8 cellular contexts compared by ENCODE assay signal in genomic region chrX:55716937-55717336, GRCh38. TPM values are rescaled to one million over a fixed set of nuclear protein-coding genes. Genes with fewer than 3 reads are reported as not detected.
DNase-seq lines count a peak whose midpoint lies in the region; ATAC-seq and TF ChIP-seq lines count a peak whose summit lies in the region.

No MANE protein-coding gene starts in this region.

- WGBS in mammary epithelial cell (ENCODE audit: low coverage, missing lambda C conversion rate), result 35% methylated on average over 3 of the region's 3 CpGs

- peak overlapping the region; percentile 82 to 95 (median 90) for H3K27ac Mint-ChIP-seq in naive thymus-derived CD4-positive, alpha-beta T cell

- H3K36me3 ChIP-seq in ACC112 (ENCODE audit: insufficient read depth, low read length) (0 out of 2 replicates have a peak, but pooled peaks cover 3% of the 10 kb centered on the region), mammary epithelial cell (ENCODE audit: insufficient read depth, low read length) (no peaks in the 10 kb centered on the region)
- peaks cover 0 to 8% (median 0%) of the 10 kb centered on the region in 3 experiments for H3K36me3 ChIP-seq in naive thymus-derived CD4-positive, alpha-beta T cell (ENCODE audit: control insufficient read depth in 2 of 3, insufficient read depth in 3 of 3, low read length in 3 of 3)

- no peaks in the 10 kb centered on the region for H3K9me3 ChIP-seq in mammary epithelial cell (replicated peaks; ENCODE audit: insufficient read depth, low read length)
- no peaks in the 10 kb centered on the region for H3K9me3 ChIP-seq in naive thymus-derived CD4-positive, alpha-beta T cell (ENCODE audit: control insufficient read depth in 2 of 3, low read length in 3 of 3)

- CTCF ChIA-PET in mammary epithelial cell (lab: Charles Lee; ENCODE audit: low non-redundant PET), result no interaction called here
- CTCF ChIA-PET in naive thymus-derived CD4-positive, alpha-beta T cell (lab: Charles Lee), result interaction anchor here (0.6 to 1.4 kb wide), 4 partner anchors 19 to 228 kb away, joined by 3 to 6 read pairs (median 4); partner anchors contain the start of gene USP51

- intact Hi-C loops in mammary epithelial cell (cut with micrococcal nuclease), result loop anchor here (10.0 kb wide), 1 partner anchor 528 kb away; no protein-coding TSS in a partner anchor
- intact Hi-C loops in naive thymus-derived CD4-positive, alpha-beta T cell (cut with micrococcal nuclease), result loop anchor here (1.0 to 10.0 kb wide), 18 partner anchors 22 to 1675 kb away; partner anchors contain the start of genes PHF8 (in 2 of the 2), APEX2 (in 1 of the 2), FAAH2 (in 1 of the 2) and FAM120C (in 1 of the 2)

- POLR2A ChIA-PET in naive thymus-derived CD4-positive, alpha-beta T cell (lab: Charles Lee), result interaction anchor here (0.9 to 1.6 kb wide), 5 partner anchors 16 to 264 kb away, joined by 3 to 28 read pairs (median 9); partner anchors contain the start of gene MAGEH1

- H3K36me3 Mint-ChIP-seq in naive thymus-derived CD4-positive, alpha-beta T cell, result peaks cover 0 to 8% (median 6%) of the 10 kb centered on the region in 5 donors

- H3K4me2 ChIP-seq in mammary epithelial cell (ENCODE audit: insufficient read depth, low read depth, low read length), result peak overlapping the region; percentile 60

- H3K27ac ChIP-seq in ACC112 (ENCODE audit: low read depth, low read length), result 0 out of 2 replicates have a peak overlapping the region, but pooled peaks have one; percentile 3
- H3K27ac ChIP-seq in mammary epithelial cell (ENCODE audit: insufficient read depth, low read depth, low read length), result peak overlapping the region; percentile 62
- peak overlapping the region; percentile 86 for H3K27ac ChIP-seq in naive thymus-derived CD4-positive, alpha-beta T cell (ENCODE audit: low read depth, low read length)

- H4K20me1 ChIP-seq in mammary epithelial cell (ENCODE audit: insufficient read depth, low read length), result no peaks in the 10 kb centered on the region

- dilution Hi-C loops in mammary epithelial cell (cut with HindIII; ENCODE audit: low sequenced_read_pairs), result no loop called here

- H3K4me1 Mint-ChIP-seq in naive thymus-derived CD4-positive, alpha-beta T cell, result peaks cover 16 to 44% (median 32%) of the 10 kb centered on the region in 7 donors

- H3K4me3 ChIP-seq in ACC112 (ENCODE audit: low read depth, low read length) (peak overlapping the region; percentile 27), mammary epithelial cell (replicated peaks in 1 of 3; ENCODE audit: insufficient read depth in 1 of 3, low read depth in 2 of 3, low read length in 3 of 3) (peak overlapping the region; percentile 11 to 37 (median 29))
- H3K4me3 ChIP-seq in Jurkat, Clone E6-1 (ENCODE audit: low read length), result peak overlapping the region; percentile 33
- H3K4me3 ChIP-seq in naive thymus-derived CD4-positive, alpha-beta T cell (ENCODE audit: low read length), result peak overlapping the region; percentile 88

- H3K9me3 Mint-ChIP-seq in naive thymus-derived CD4-positive, alpha-beta T cell, result no peaks in the 10 kb centered on the region

- H3K27me3 Mint-ChIP-seq in naive thymus-derived CD4-positive, alpha-beta T cell, result no peaks in the 10 kb centered on the region

- H3K79me2 ChIP-seq in ACC112 (ENCODE audit: control insufficient read depth, insufficient read depth, low read length, unreplicated experiment) (peaks cover 8% of the 10 kb centered on the region), mammary epithelial cell (ENCODE audit: insufficient read depth, low read length) (peaks cover 11% of the 10 kb centered on the region)

- H3K4me3 Mint-ChIP-seq in naive thymus-derived CD4-positive, alpha-beta T cell, result peak overlapping the region; percentile 78 to 96 (median 88)

- DNase-seq in Jurkat, Clone E6-1 (ENCODE audit: low read depth, low spot score), result no peak
- DNase-seq in mammary epithelial cell, result no peak
- DNase-seq in naive thymus-derived CD4-positive, alpha-beta T cell, result no peak
- no peak for DNase-seq in NCI-H1930 (lab: John Stamatoyannopoulos, UW)
- DNase-seq in NCI-H2081 (lab: John Stamatoyannopoulos, UW), result no peak

- peaks cover 7% of the 10 kb centered on the region for H3K4me1 ChIP-seq in ACC112 (ENCODE audit: control insufficient read depth, insufficient read depth, low read length, unreplicated experiment)
- no peaks in the 10 kb centered on the region for H3K4me1 ChIP-seq in mammary epithelial cell (ENCODE audit: insufficient read depth, low read length)
- peaks cover 13 to 16% of the 10 kb centered on the region in 2 donors for H3K4me1 ChIP-seq in naive thymus-derived CD4-positive, alpha-beta T cell (ENCODE audit: control insufficient read depth in 2 of 2, insufficient read depth in 2 of 2, low read length in 2 of 2)

- no peak for ATAC-seq in naive thymus-derived CD4-positive, alpha-beta T cell
- ATAC-seq in HG03520 (IDR thresholded peaks at IDR 0.05; ENCODE audit: unreplicated experiment), result no peak
- no peak for ATAC-seq in GM19397 (IDR thresholded peaks at IDR 0.05; ENCODE audit: unreplicated experiment)

- no peak for TF ChIP-seq CTCF in mammary epithelial cell (conservative IDR thresholded peaks at IDR 0.05 in 1 of 2, IDR thresholded peaks at IDR 0.05 in 1 of 2; ENCODE audit: extremely low read depth in 1 of 2, insufficient read depth in 1 of 2, low read depth in 1 of 2, low read length in 2 of 2)

- no TSS peak for BruUV-seq in mammary epithelial cell (replicated peaks; lab: Mats Ljungman, UMichigan)

- in situ Hi-C loops in mammary epithelial cell (cut with MboI; ENCODE audit: low sequenced_read_pairs in 2 of 2), result no loop called here

- peak overlapping the region; percentile 72 for H2AFZ ChIP-seq in ACC112 (ENCODE audit: low read length, unreplicated experiment)
- peak overlapping the region; percentile 59 for H2AFZ ChIP-seq in mammary epithelial cell (ENCODE audit: low read depth, low read length)

- H3K27me3 ChIP-seq in ACC112 (ENCODE audit: insufficient read depth, low read length) (no peaks in the 10 kb centered on the region), mammary epithelial cell (ENCODE audit: insufficient read depth, low read length) (no peaks in the 10 kb centered on the region)
- H3K27me3 ChIP-seq in naive thymus-derived CD4-positive, alpha-beta T cell (ENCODE audit: control insufficient read depth in 2 of 2, insufficient read depth in 2 of 2, low read length in 2 of 2), result no peaks in the 10 kb centered on the region

- H3K9ac ChIP-seq in mammary epithelial cell (ENCODE audit: insufficient read depth, low read length), result no peak overlapping the region

RNA-seq across cellular contexts. Expression of gene RRAGB, which starts 0.6 kb away (rescaled TPM):
- polyA plus RNA-seq in Jurkat, Clone E6-1 (2012; ENCODE audit: insufficient read depth, insufficient read length), result 4.4 TPM
- 10 to 100 TPM in 1 of 2 donors, 1 to 10 TPM in 1; 5.8 to 16.3 TPM for total RNA-seq in mammary epithelial cell
- polyA plus RNA-seq in mammary epithelial cell, result 5.7 TPM
- 4.6 TPM for polyA minus RNA-seq in mammary epithelial cell
- total RNA-seq in naive thymus-derived CD4-positive, alpha-beta T cell, result 10 to 100 TPM; 11.9 to 15.9 (median 12.9) TPM
- polyA plus RNA-seq in naive thymus-derived CD4-positive, alpha-beta T cell, result 10 to 100 TPM; 14.3 to 19.7 TPM

Comparison
In these comparisons a context has a peak if more than half of its experiments do, and no peak if none do; other contexts are left out.
1. H3K27ac ChIP-seq: peak in every context shown above with its lines; median percentile 86 in naive thymus-derived CD4-positive, alpha-beta T cell; 62 in mammary epithelial cell; 3 in ACC112.
2. H3K4me3 ChIP-seq: peak in every context shown above with its lines; median percentile 88 in naive thymus-derived CD4-positive, alpha-beta T cell; 33 in Jurkat, Clone E6-1; 29 in mammary epithelial cell; 27 in ACC112.